19 cellular contexts compared by ENCODE assay signal in genomic region chr9:96187108-96187695, GRCh38.
DNase-seq lines count a peak whose midpoint lies in the region; ATAC-seq, FAIRE-seq and TF ChIP-seq lines count a peak whose summit lies in the region.
"Had no signal": no experiment of that assay in that cellular context is flagged by ENCODE, and none has a peak within 500 bp of the region (broad histone marks: within the 10 kb centered on the region; RNA-seq: fewer than 3 reads in every experiment).

No MANE protein-coding gene starts in this region.

- no peak overlapping the region for H2BK5ac ChIP-seq in H9 (ENCODE audit: insufficient read length, low read length)

- no peak for DNase-seq in H9
- no peak for DNase-seq in WTC11 (ENCODE audit: low spot score)
- no peak for DNase-seq in keratinocyte (ENCODE audit: low read depth, low spot score)
- peak; percentile 53 for DNase-seq in prostate gland (ENCODE audit: low spot score)
- no peak for DNase-seq in NOMO-1 (lab: John Stamatoyannopoulos, UW; ENCODE audit: unreplicated experiment in 2 of 2)
- DNase-seq in stimulated activated CD4-positive, alpha-beta T cell treated with anti-CD3 and anti-CD28 coated beads, Interleukin-12 subunit alpha, Interleukin-12 subunit beta, amount 100 ng/mL, for 4 hours, result no peak
- DNase-seq: activated CD4-positive, alpha-beta T cell treated with anti-CD3 and anti-CD28 coated beads for 1 hour; activated CD8-positive, alpha-beta memory T cell treated with anti-CD3 and anti-CD28 coated beads, Interleukin-2, amount 50 U/mL, for 48 hours; central memory CD4-positive, alpha-beta T cell; kidney glomerular epithelial cell; naive thymus-derived CD4-positive, alpha-beta T cell; NCI-H1436 treated with DMSO at 0.1 percent for 48 hours; stimulated activated naive CD8-positive, alpha-beta T cell treated with anti-CD3 and anti-CD28 coated beads, Interleukin-15, amount 100 ng/mL, for 72 hours; T-helper 2 cell had no signal

- peak overlapping the region in 1 of 3 experiments; percentile 7 for H3K4me3 ChIP-seq in keratinocyte (ENCODE audit: control insufficient read depth in 2 of 3, extremely low read depth in 1 of 3, insufficient read depth in 2 of 3, low read depth in 1 of 3, low read length in 3 of 3)
- no peak overlapping the region for H3K4me3 ChIP-seq in prostate gland

- H3K9ac ChIP-seq in H9 (ENCODE audit: extremely low read depth, insufficient read length, low read length) (no peak overlapping the region), keratinocyte (ENCODE audit: control insufficient read depth, extremely low read depth, insufficient read depth, low read length) (no peak overlapping the region)

- H3K14ac ChIP-seq in H9 (ENCODE audit: insufficient read depth, low read length), result peak overlapping the region; percentile 53; the same call in 1 of the 2 replicates

- no peak overlapping the region for H3K27ac ChIP-seq in H9 (ENCODE audit: insufficient read length, low read depth, low read length)
- no peak overlapping the region for H3K27ac ChIP-seq in keratinocyte (ENCODE audit: control insufficient read depth, insufficient read depth, low read length)
- peak overlapping the region; percentile 56 to 70 for H3K27ac ChIP-seq in prostate gland

- ATAC-seq in WTC11 (peak; percentile 10; the same call in 1 of the 2 replicates), GM21423 (IDR thresholded peaks at IDR 0.05; ENCODE audit: unreplicated experiment) (no peak), GM19397 (IDR thresholded peaks at IDR 0.05; ENCODE audit: unreplicated experiment) (no peak)
- ATAC-seq: naive thymus-derived CD4-positive, alpha-beta T cell; Panc1; stimulated activated naive CD8-positive, alpha-beta T cell treated with anti-CD3 and anti-CD28 coated beads, Interleukin-15, amount 100 ng/mL, for 72 hours had no signal

- H3K9me1 ChIP-seq in keratinocyte (ENCODE audit: control insufficient read depth, extremely low read depth, insufficient read depth, low read length), result no peaks in the 10 kb centered on the region

- H3K79me1 ChIP-seq in H9 (ENCODE audit: insufficient read depth, low read depth, low read length, poor library complexity, severe bottlenecking), result no peaks in the 10 kb centered on the region

- peaks cover 6 to 27% (median 6%) of the 10 kb centered on the region in 3 experiments; a peak in 6 of 7 replicates for H3K36me3 Mint-ChIP-seq in H9 (ENCODE audit: insufficient read depth in 1 of 3, low read depth in 3 of 3)
- peaks cover 34% of the 10 kb centered on the region for H3K36me3 Mint-ChIP-seq in WTC11

- H3K27me3 Mint-ChIP-seq in H9 (ENCODE audit: low read depth) (peaks cover 34% of the 10 kb centered on the region), WTC11 (ENCODE audit: low read depth) (peaks cover 32% of the 10 kb centered on the region)

- H3K9me3 ChIP-seq in H9 (ENCODE audit: control insufficient read depth, low read depth, low read length) (no peaks in the 10 kb centered on the region), keratinocyte (ENCODE audit: control insufficient read depth, low read depth, low read length) (peaks cover 2% of the 10 kb centered on the region), prostate gland (no peaks in the 10 kb centered on the region)

- no peak overlapping the region for H2BK20ac ChIP-seq in H9 (ENCODE audit: low read depth, low read length, poor library complexity, severe bottlenecking)

- no peak overlapping the region for H2BK12ac ChIP-seq in H9 (ENCODE audit: insufficient read length, low read depth, low read length)

- H3K56ac ChIP-seq in H9 (ENCODE audit: insufficient read length, low read depth, low read length), result no peak overlapping the region

- peaks cover 14 to 18% of the 10 kb centered on the region in 2 experiments for H3K4me1 Mint-ChIP-seq in H9
- peaks cover 19% of the 10 kb centered on the region for H3K4me1 Mint-ChIP-seq in WTC11
- H3K4me1 Mint-ChIP-seq: naive thymus-derived CD4-positive, alpha-beta T cell had no signal

- no peaks in the 10 kb centered on the region for H3K27me3 ChIP-seq in H9 (ENCODE audit: insufficient read depth, low read length)
- peaks cover 32% of the 10 kb centered on the region for H3K27me3 ChIP-seq in keratinocyte (ENCODE audit: control insufficient read depth, extremely low read depth, insufficient read depth, low read length)
- H3K27me3 ChIP-seq in prostate gland (replicated peaks; ENCODE audit: insufficient read depth), result no peaks in the 10 kb centered on the region

- peak overlapping the region in 1 of 2 experiments; percentile 21; a peak in 1 of 5 replicates for H3K4me3 Mint-ChIP-seq in H9
- H3K4me3 Mint-ChIP-seq in WTC11, result peak overlapping the region; percentile 50
- H3K4me3 Mint-ChIP-seq: activated naive CD8-positive, alpha-beta T cell; naive thymus-derived CD4-positive, alpha-beta T cell; stimulated activated naive CD8-positive, alpha-beta T cell treated with anti-CD3 and anti-CD28 coated beads, Interleukin-15, amount 100 ng/mL, for 72 hours had no signal

- no peak overlapping the region for H3T11ph ChIP-seq in H9 (ENCODE audit: low read length)

- H3K79me2 ChIP-seq in H9 (ENCODE audit: insufficient read depth, low read length) (no peaks in the 10 kb centered on the region), keratinocyte (ENCODE audit: control insufficient read depth, insufficient read depth, low read length) (no peaks in the 10 kb centered on the region)

- H2AK5ac ChIP-seq in H9 (ENCODE audit: insufficient read length, low read length), result no peak overlapping the region

- no peak overlapping the region for H4K5ac ChIP-seq in H9 (ENCODE audit: insufficient read length, low read depth, low read length)

- no peak overlapping the region for H3K18ac ChIP-seq in H9 (ENCODE audit: insufficient read length, low read depth, low read length)

- H4K20me1 ChIP-seq in H9 (ENCODE audit: control insufficient read depth, insufficient read depth, insufficient read length), result no peaks in the 10 kb centered on the region
- no peaks in the 10 kb centered on the region for H4K20me1 ChIP-seq in keratinocyte (ENCODE audit: control insufficient read depth, extremely low read depth, insufficient read depth, low read length)

- FAIRE-seq in keratinocyte (lab: Jason Lieb, UNC), result no peak
- FAIRE-seq: H54 had no signal

- H3K23me2 ChIP-seq in H9 (ENCODE audit: insufficient read length, low read depth, low read length, poor library complexity, severe bottlenecking), result no peaks in the 10 kb centered on the region

- TF ChIP-seq CTCF in H9 (conservative IDR thresholded peaks at IDR 0.05), result no peak
- TF ChIP-seq CTCF in WTC11 (IDR thresholded peaks at IDR 0.05), result no peak
- no peak for TF ChIP-seq CTCF in keratinocyte (optimal IDR thresholded peaks at IDR 0.05 in 1 of 3, IDR thresholded peaks at IDR 0.05 in 1 of 3, conservative IDR thresholded peaks at IDR 0.05 in 1 of 3; ENCODE audit: extremely low read depth in 1 of 3, insufficient read depth in 2 of 3, low read length in 3 of 3)
- no peak for TF ChIP-seq CTCF in prostate gland (IDR thresholded peaks at IDR 0.05)

- H3K27ac Mint-ChIP-seq in H9 (peak overlapping the region in 2 of 3 experiments; percentile 52 to 55; a peak in 4 of 7 replicates), WTC11 (peak overlapping the region; percentile 66; the same call in 1 of the 2 replicates)
- H3K27ac Mint-ChIP-seq: activated naive CD8-positive, alpha-beta T cell; naive thymus-derived CD4-positive, alpha-beta T cell had no signal

- intact Hi-C loops in prostate gland (cut with DNase I), result no loop called here

- H2BK120ac ChIP-seq in H9 (ENCODE audit: low read depth, low read length, poor library complexity, severe bottlenecking), result no peak overlapping the region

- peaks cover 4% of the 10 kb centered on the region; the same call in 1 of the 2 replicates for H3K4me1 ChIP-seq in H9 (ENCODE audit: insufficient read depth, low read length)
- peaks cover 12% of the 10 kb centered on the region for H3K4me1 ChIP-seq in keratinocyte (ENCODE audit: control insufficient read depth, extremely low read depth, insufficient read depth, low read length)
- peaks cover 5% of the 10 kb centered on the region for H3K4me1 ChIP-seq in prostate gland (replicated peaks)

- no peak for TF ChIP-seq POLR2A in prostate gland (IDR thresholded peaks at IDR 0.05)

- H3K4ac ChIP-seq in H9 (ENCODE audit: low read depth, low read length), result no peak overlapping the region

- H2BK15ac ChIP-seq in H9 (ENCODE audit: low read depth, low read length), result no peak overlapping the region

- no peak overlapping the region for H2AFZ ChIP-seq in H9 (ENCODE audit: low read length)
- H2AFZ ChIP-seq in keratinocyte (ENCODE audit: control insufficient read depth, low read length), result no peak overlapping the region

- no peak overlapping the region for H4K91ac ChIP-seq in H9 (ENCODE audit: insufficient read length, low read depth, low read length)

- H4K8ac ChIP-seq in H9 (replicated peaks; ENCODE audit: insufficient read length, low read depth, low read length), result no peak overlapping the region

- peak overlapping the region; percentile 2 for H3K4me2 ChIP-seq in H9 (ENCODE audit: insufficient read depth, insufficient read length, low read length)
- peak overlapping the region; percentile 68 for H3K4me2 ChIP-seq in keratinocyte (ENCODE audit: control insufficient read depth, extremely low read depth, insufficient read depth, low read depth, low read length)

- CTCF ChIA-PET in WTC11 (lab: Charles Lee), result interaction anchor here (0.8 to 1.7 kb wide), 4 partner anchors 10 to 161 kb away, joined by 3 to 9 read pairs (median 6); no protein-coding TSS in a partner anchor

- H3K36me3 ChIP-seq in keratinocyte (ENCODE audit: control insufficient read depth in 2 of 2, extremely low read depth in 1 of 2, insufficient read depth in 2 of 2, low read length in 2 of 2), result no peaks in the 10 kb centered on the region
- no peaks in the 10 kb centered on the region for H3K36me3 ChIP-seq in prostate gland

- POLR2A ChIA-PET in WTC11 (lab: Charles Lee), result interaction anchor here (0.8 kb wide), 1 partner anchor 13 kb away, joined by 3 read pairs; no protein-coding TSS in a partner anchor

- no CpG with 5 or more reads among the region's 12 CpGs for WGBS in H9 (ENCODE audit: extremely low coverage, insufficient read length, low lambda C conversion rate)
- 41% methylated on average over 12 of the region's 12 CpGs for WGBS in prostate gland

- H3K9me3 Mint-ChIP-seq in H9 (peaks cover 31 to 35% of the 10 kb centered on the region in 2 experiments), WTC11 (peaks cover 38% of the 10 kb centered on the region)

- no peak overlapping the region for H3K23ac ChIP-seq in H9 (ENCODE audit: insufficient read length, low read depth, low read length)

- dilution Hi-C loops in keratinocyte (cut with MboI; ENCODE audit: extremely low pct_ligation_motif_present, low sequenced_read_pairs), result no loop called here

TF ChIP-seq in WTC11, 78 proteins besides CTCF, POLR2A, EP300 and RAD21 (continues in another document):
- TF ChIP-seq ZNF423 (CRISPR knock-in tag; IDR thresholded peaks at IDR 0.05), result 0 out of 2 replicates have a peak, but pooled peaks have one; percentile 2
- no peak for TF ChIP-seq USF1 (CRISPR knock-in tag; IDR thresholded peaks at IDR 0.05)
- no peak for TF ChIP-seq ZNF121 (CRISPR knock-in tag; IDR thresholded peaks at IDR 0.05)

Comparison
In these comparisons a context has a peak if more than half of its experiments do, and no peak if none do; other contexts are left out.
1. H3K27ac ChIP-seq: peak in prostate gland (2 of 2); none in H9 (single experiment) and keratinocyte (single experiment).